Comparison of ENCODE assay signal across 21 cellular contexts in the genomic region with DNA sequence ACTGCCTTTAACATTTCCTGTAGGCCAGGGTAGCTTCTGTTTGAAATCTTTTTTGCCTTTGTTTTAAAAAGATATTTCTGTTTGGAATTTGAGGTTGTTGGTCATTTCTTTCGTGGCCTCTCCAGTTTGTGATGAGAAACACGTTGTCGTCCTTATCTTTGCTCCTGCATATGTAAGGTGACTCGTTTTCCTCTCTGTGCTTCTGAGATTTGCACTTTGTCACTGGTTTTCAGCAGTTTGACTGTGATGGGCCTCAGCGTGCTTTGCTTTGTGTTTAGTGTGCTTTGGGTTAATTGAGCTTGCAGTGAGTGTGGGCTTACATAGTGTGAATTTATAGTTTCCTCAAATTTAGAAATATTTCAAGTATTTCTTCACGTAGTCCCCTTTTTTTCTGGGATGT.
"Had no signal": no experiment of that assay in that cellular context is flagged by ENCODE, and none has a peak within 500 bp of the region (broad histone marks: within the 10 kb centered on the region; RNA-seq: fewer than 3 reads in every experiment).

No MANE protein-coding gene starts in this region.

- H3K4me3 ChIP-seq: adrenal gland, gastrocnemius medialis, left lung, pancreas, sigmoid colon, spleen, thoracic aorta had no signal

- H3K27ac Mint-ChIP-seq: activated CD4-positive, alpha-beta T cell treated with anti-CD3 and anti-CD28 coated beads for 36 hours; activated T-helper 1 cell treated with anti-CD3 and anti-CD28 coated beads, Interleukin-12 subunit alpha, Interleukin-12 subunit beta, Interleukin-2, Interleukin-4 antibody, amounts not matched to agents 30 ng/mL and 10 ng/mL and 1 ng/mL, durations not matched to agents 14 hours and 24 hours and 36 hours; stimulated activated memory B cell treated with anti-CD40 and anti-IgM and Interleukin-4, amounts not matched to agents 10 μg/mL and 1 μg/mL and 100 μg/mL, for 72 hours had no signal

- DNase-seq: activated CD4-positive, alpha-beta T cell treated with anti-CD3 and anti-CD28 coated beads for 36 hours; activated CD4-positive, alpha-beta T cell treated with anti-CD3 and anti-CD28 coated beads, Interleukin-2, amount 50 U/mL, for 48 hours; activated gamma-delta T cell treated with Interleukin-2 at 50 U/mL for 16 hours; gastrocnemius medialis; left lung; mammary epithelial cell; naive thymus-derived CD4-positive, alpha-beta T cell; spleen; stimulated activated CD4-positive, alpha-beta T cell treated with anti-CD3 and anti-CD28 coated beads, Interleukin-4, amount 100 ng/mL, for 4 hours; T1000; WERI-Rb-1 had no signal

- H3K27ac ChIP-seq: adrenal gland, gastrocnemius medialis, left lung, neutrophil, pancreas, sigmoid colon, spleen, thoracic aorta, WERI-Rb-1 had no signal

- FAIRE-seq: astrocyte, bronchial epithelial cell, pancreas had no signal

- H3K27me3 Mint-ChIP-seq: activated CD4-positive, alpha-beta T cell treated with anti-CD3 and anti-CD28 coated beads for 36 hours; naive thymus-derived CD4-positive, alpha-beta T cell; stimulated activated memory B cell treated with anti-CD40 and anti-IgM and Interleukin-4, amounts not matched to agents 10 μg/mL and 1 μg/mL and 100 μg/mL, for 72 hours had no signal

- H3K9me3 ChIP-seq: adrenal gland, gastrocnemius medialis, left lung, neutrophil, pancreas, sigmoid colon, spleen, thoracic aorta had no signal

- H3K36me3 Mint-ChIP-seq: activated naive CD4-positive, alpha-beta T cell treated with anti-CD3 and anti-CD28 coated beads, Interleukin-2, amount 50 U/mL, for 72 hours had no signal

- H3K4me3 Mint-ChIP-seq: activated CD4-positive, alpha-beta T cell treated with anti-CD3 and anti-CD28 coated beads for 36 hours; activated T-helper 1 cell treated with anti-CD3 and anti-CD28 coated beads, Interleukin-12 subunit alpha, Interleukin-12 subunit beta, Interleukin-2, Interleukin-4 antibody, amounts not matched to agents 30 ng/mL and 10 ng/mL and 1 ng/mL, durations not matched to agents 14 hours and 24 hours and 36 hours; stimulated activated memory B cell treated with anti-CD40 and anti-IgM and Interleukin-4, amounts not matched to agents 10 μg/mL and 1 μg/mL and 100 μg/mL, for 72 hours had no signal

- H3K9me3 Mint-ChIP-seq: activated naive CD4-positive, alpha-beta T cell treated with anti-CD3 and anti-CD28 coated beads, Interleukin-2, amount 50 U/mL, for 72 hours; activated T-helper 1 cell treated with anti-CD3 and anti-CD28 coated beads, Interleukin-12 subunit alpha, Interleukin-12 subunit beta, Interleukin-2, Interleukin-4 antibody, amounts not matched to agents 30 ng/mL and 10 ng/mL and 1 ng/mL, durations not matched to agents 14 hours and 24 hours and 36 hours; naive thymus-derived CD4-positive, alpha-beta T cell; stimulated activated memory B cell treated with anti-CD40 and anti-IgM and Interleukin-4, amounts not matched to agents 10 μg/mL and 1 μg/mL and 100 μg/mL, for 72 hours had no signal

- ATAC-seq: activated CD4-positive, alpha-beta T cell treated with anti-CD3 and anti-CD28 coated beads for 36 hours; activated naive CD4-positive, alpha-beta T cell treated with anti-CD3 and anti-CD28 coated beads, Interleukin-2, amount 50 U/mL, for 72 hours; gastrocnemius medialis; left lung; naive thymus-derived CD4-positive, alpha-beta T cell; pancreas; stimulated activated memory B cell treated with anti-CD40 and anti-IgM and Interleukin-4, amounts not matched to agents 10 μg/mL and 1 μg/mL and 100 μg/mL, for 72 hours had no signal

- H3K27me3 ChIP-seq: adrenal gland, gastrocnemius medialis, left lung, neutrophil, pancreas, sigmoid colon, spleen had no signal

- H3K36me3 ChIP-seq: adrenal gland, gastrocnemius medialis, left lung, neutrophil, pancreas, sigmoid colon, spleen, thoracic aorta had no signal
